ENCODE assay signal across 16 cellular contexts in genomic region chr11:114291381-114291780, GRCh38. TPM values are rescaled to one million over a fixed set of nuclear protein-coding genes. Genes with fewer than 3 reads are reported as not detected.
A peak's percentile ranks its signal among the peaks of the same experiment; 100 is the strongest.
DNase-seq lines count a peak whose midpoint lies in the region; ATAC-seq, FAIRE-seq and TF ChIP-seq lines count a peak whose summit lies in the region.
"Had no signal": no experiment of that assay in that cellular context is flagged by ENCODE, and none has a peak within 500 bp of the region (broad histone marks: within the 10 kb centered on the region; RNA-seq: fewer than 3 reads in every experiment).

No MANE protein-coding gene starts in this region.

- peak overlapping the region; percentile 81 to 96 for H3K27ac ChIP-seq in right atrium auricular region
- peak overlapping the region; percentile 86 to 98 (median 89) for H3K27ac ChIP-seq in right lobe of liver
- H3K27ac ChIP-seq: dorsolateral prefrontal cortex had no signal

- H3K9me3 ChIP-seq in right atrium auricular region (no peaks in the 10 kb centered on the region), right lobe of liver (no peaks in the 10 kb centered on the region)

- TF ChIP-seq POLR2A in right lobe of liver (IDR thresholded peaks at IDR 0.05), result no peak

- intact Hi-C loops in left ventricle myocardium superior (cut with micrococcal nuclease), result no loop called here
- intact Hi-C loops in right lobe of liver (cut with DNase I), result no loop called here

- FAIRE-seq in urothelium cell line (lab: Jason Lieb, UNC), result peak; percentile 46
- FAIRE-seq: H1 had no signal

- no peaks in the 10 kb centered on the region for H3K27me3 ChIP-seq in right atrium auricular region
- H3K27me3 ChIP-seq in right lobe of liver, result no peaks in the 10 kb centered on the region
- H3K27me3 ChIP-seq: dorsolateral prefrontal cortex had no signal

- DNase-seq in right atrium auricular region (ENCODE audit: low spot score) (no peak), left ventricle myocardium superior (no peak), astrocyte of the hippocampus (ENCODE audit: low read depth, low spot score) (peak; percentile 81), right lobe of liver (peak in 1 of 3 donors; percentile 45), urothelium cell line (ENCODE audit: low spot score) (peak; percentile 80)
- DNase-seq in activated effector memory CD4-positive, alpha-beta T cell treated with anti-CD3 and anti-CD28 coated beads, Interleukin-2, amount 50 U/mL, for 16 hours, result no peak
- DNase-seq: activated CD4-positive, alpha-beta T cell treated with anti-CD3 and anti-CD28 coated beads for 1 hour; activated effector memory CD4-positive, alpha-beta T cell treated with Interleukin-2 at 50 U/mL for 16 hours; dorsolateral prefrontal cortex; KG1; NCI-H2171 treated with DMSO at 0.1 percent for 48 hours; stimulated activated CD4-positive, alpha-beta T cell treated with anti-CD3 and anti-CD28 coated beads, Interleukin-12 subunit alpha, Interleukin-12 subunit beta, amount 100 ng/mL, for 4 hours had no signal

- H3K36me3 ChIP-seq in right atrium auricular region, result no peaks in the 10 kb centered on the region
- H3K36me3 ChIP-seq in right lobe of liver, result no peaks in the 10 kb centered on the region

- H3K4me1 ChIP-seq in right atrium auricular region (peaks cover 0 to 45% of the 10 kb centered on the region in 2 donors), right lobe of liver (peaks cover 0 to 40% (median 12%) of the 10 kb centered on the region in 4 donors)

- H3K4me3 ChIP-seq in right atrium auricular region, result no peak overlapping the region
- H3K4me3 ChIP-seq in right lobe of liver, result peak overlapping the region; percentile 17 to 42 (median 39)
- H3K4me3 ChIP-seq: dorsolateral prefrontal cortex had no signal

- ATAC-seq in left ventricle myocardium superior (no peak), right lobe of liver (peak in 1 of 4 donors; percentile 2), GM21825 (IDR thresholded peaks at IDR 0.05; ENCODE audit: unreplicated experiment) (no peak), HG03457 (IDR thresholded peaks at IDR 0.05; ENCODE audit: unreplicated experiment) (no peak)

- 22% methylated on average over 4 of the region's 5 CpGs for WGBS in right lobe of liver (ENCODE audit: insufficient coverage, low coverage, low lambda C conversion rate, missing lambda C conversion rate)

- TF ChIP-seq CTCF in right atrium auricular region (IDR thresholded peaks at IDR 0.05) (no peak), right lobe of liver (IDR thresholded peaks at IDR 0.05) (no peak)

RNA-seq across cellular contexts. Expression of gene NNMT, which starts 4.8 kb away (rescaled TPM):
- total RNA-seq in right atrium auricular region, result 100 to 1,000 TPM in 1 of 2 donors, 10 to 100 TPM in 1; 83.7 to 240 TPM
- total RNA-seq in left ventricle myocardium superior, result 26.4 TPM
- 1,000 to 10,000 TPM in 4 of 6 experiments, 100 to 1,000 TPM in 2; 634 to 3,368 (median 2,270) TPM for total RNA-seq in right lobe of liver
- total RNA-seq: B cell, H1 had no signal

Comparison
In these comparisons a context has a peak if more than half of its experiments do, and no peak if none do; other contexts are left out.
1. DNase-seq: peak in astrocyte of the hippocampus (single experiment) and urothelium cell line (single experiment); none in right atrium auricular region (single experiment), left ventricle myocardium superior (single experiment) and activated effector memory CD4-positive, alpha-beta T cell treated with anti-CD3 and anti-CD28 coated beads, Interleukin-2, amount 50 U/mL, for 16 hours (single experiment).
2. H3K4me3 ChIP-seq: peak in right lobe of liver (3 of 3); none in right atrium auricular region (0 of 2).